8 cellular contexts compared by ENCODE assay signal in genomic region chr10:71569775-71570588, GRCh38.
DNase-seq lines count a peak whose midpoint lies in the region; ATAC-seq lines count a peak whose summit lies in the region.

No MANE protein-coding gene starts in this region.

- peak; percentile 36 for DNase-seq in SIG-M5 treated with dmso at 0.1 percent for 504 hours (lab: John Stamatoyannopoulos, UW; ENCODE audit: unreplicated experiment)
- DNase-seq in SIG-M5 (lab: John Stamatoyannopoulos, UW): no peak
- peak; percentile 37 for DNase-seq in NCI-H748 (lab: John Stamatoyannopoulos, UW; ENCODE audit: unreplicated experiment)
- peak; percentile 30 for DNase-seq in activated CD8-positive, alpha-beta memory T cell treated with anti-CD3 and anti-CD28 coated beads, Interleukin-2, amount 50 U/mL, for 1 hour (ENCODE audit: extremely low read depth)
- DNase-seq in epidermal melanocyte (ENCODE audit: insufficient read length, low spot score): peak; percentile 48
- DNase-seq in middle frontal gyrus (ENCODE audit: extremely low spot score, low spot score): peak; percentile 70
- DNase-seq in stimulated activated CD8-positive, alpha-beta memory T cell treated with anti-CD3 and anti-CD28 coated beads, Interleukin-4, amount 100 ng/mL, for 4 hours (ENCODE audit: low read depth in 2 of 2, low spot score in 1 of 2): peak; percentile 40 to 77

- no peak for ATAC-seq in HG02885 (IDR thresholded peaks at IDR 0.05; ENCODE audit: poor library complexity, unreplicated experiment)
